12 cellular contexts compared by ENCODE assay signal in the genomic region with DNA sequence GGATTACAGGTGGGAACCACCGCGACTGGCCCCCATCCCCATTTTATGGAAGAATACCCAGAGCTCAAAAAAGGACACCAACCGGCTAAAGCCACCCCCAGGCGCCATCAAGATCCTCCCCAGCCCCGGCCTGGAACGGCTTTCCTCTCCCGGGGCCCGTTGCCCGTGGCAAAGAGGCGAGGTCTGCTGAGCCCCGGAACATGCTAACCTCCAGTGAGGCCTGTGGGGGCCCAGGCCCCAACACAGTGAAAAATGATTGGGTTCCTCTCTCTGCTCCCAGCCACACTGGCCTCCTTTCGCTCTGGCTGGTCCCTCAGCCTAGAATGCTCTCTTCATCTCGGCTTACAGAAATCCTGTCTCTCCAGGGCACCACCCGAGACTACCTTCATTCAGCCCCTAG. TPM values are rescaled to one million over a fixed set of nuclear protein-coding genes. Genes with fewer than 3 reads are reported as not detected.
A peak's percentile ranks its signal among the peaks of the same experiment; 100 is the strongest.
DNase-seq lines count a peak whose midpoint lies in the region; ATAC-seq and TF ChIP-seq lines count a peak whose summit lies in the region.
"Had no signal": no experiment of that assay in that cellular context is flagged by ENCODE, and none has a peak within 500 bp of the region (broad histone marks: within the 10 kb centered on the region; RNA-seq: fewer than 3 reads in every experiment).

No MANE protein-coding gene starts in this region.

- no peak overlapping the region for H3K27ac ChIP-seq in mesendoderm (ENCODE audit: low read depth, low read length)

- no peak overlapping the region for H2BK5ac ChIP-seq in mesendoderm (ENCODE audit: low read length)

- no peaks in the 10 kb centered on the region for H3K27me3 ChIP-seq in mesendoderm (ENCODE audit: insufficient read depth, low read length, poor library complexity)

- no peak overlapping the region for H3K4me2 ChIP-seq in mesendoderm (ENCODE audit: low read length)

- no peaks in the 10 kb centered on the region for H3K9me3 Mint-ChIP-seq in activated naive CD8-positive, alpha-beta T cell (ENCODE audit: low read depth)
- no peaks in the 10 kb centered on the region for H3K9me3 Mint-ChIP-seq in type B pancreatic cell

- no peak for TF ChIP-seq CTCF in type B pancreatic cell (conservative IDR thresholded peaks at IDR 0.05)

- DNase-seq in Right ventricle myocardium inferior (ENCODE audit: missing footprints): peak; percentile 59
- no peak for DNase-seq in left ventricle myocardium superior
- peak; percentile 41 for DNase-seq in mesendoderm
- no peak for DNase-seq in type B pancreatic cell (ENCODE audit: extremely low spot score, unreplicated experiment)
- DNase-seq in MV-4-11 (lab: John Stamatoyannopoulos, UW): no peak
- no peak for DNase-seq in NCI-H69 (lab: John Stamatoyannopoulos, UW)
- DNase-seq: foreskin melanocyte, NCI-H2081, nucleus accumbens had no signal

- peak overlapping the region; percentile 72 for H3K9ac ChIP-seq in mesendoderm (ENCODE audit: low read length)

- H3K36me3 Mint-ChIP-seq in activated naive CD8-positive, alpha-beta T cell: no peaks in the 10 kb centered on the region
- H3K36me3 Mint-ChIP-seq in type B pancreatic cell: no peaks in the 10 kb centered on the region

- H3K4me1 ChIP-seq in mesendoderm (ENCODE audit: control insufficient read depth, low read depth, low read length): peaks cover 8% of the 10 kb centered on the region

- no peak overlapping the region for H3K4me3 ChIP-seq in mesendoderm (ENCODE audit: low read length)

- no peak overlapping the region for H4K5ac ChIP-seq in mesendoderm (ENCODE audit: low read length)

- H4K8ac ChIP-seq in mesendoderm (ENCODE audit: low read depth, low read length): no peak overlapping the region

- H3K23ac ChIP-seq in mesendoderm (ENCODE audit: low read length): no peak overlapping the region

- ATAC-seq in Right ventricle myocardium inferior (no peak), left ventricle myocardium superior (no peak), GM19463 (IDR thresholded peaks at IDR 0.05; ENCODE audit: unreplicated experiment) (no peak)
- ATAC-seq: SK-N-SH treated with all-trans-retinoic acid at 6 μM for 48 hours had no signal

- peak overlapping the region; percentile 3 for H3K56ac ChIP-seq in mesendoderm (ENCODE audit: low read length)

- no peaks in the 10 kb centered on the region for H3K27me3 Mint-ChIP-seq in activated naive CD8-positive, alpha-beta T cell
- H3K27me3 Mint-ChIP-seq in type B pancreatic cell: peaks cover 5% of the 10 kb centered on the region

- H2BK15ac ChIP-seq in mesendoderm (replicated peaks; ENCODE audit: low read depth): no peak overlapping the region

- H3K18ac ChIP-seq in mesendoderm (ENCODE audit: low read length): peak overlapping the region; percentile 83

- intact Hi-C loops in Right ventricle myocardium inferior (cut with DNase I): loop anchor here (5.0 kb wide), 1 partner anchor 38 kb away; no protein-coding TSS in a partner anchor
- intact Hi-C loops in left ventricle myocardium superior (cut with micrococcal nuclease): no loop called here

- peak overlapping the region; percentile 95 for H3K4ac ChIP-seq in mesendoderm (ENCODE audit: low read depth, low read length)

- peaks cover 8% of the 10 kb centered on the region for H3K4me1 Mint-ChIP-seq in activated naive CD8-positive, alpha-beta T cell (ENCODE audit: low read depth)
- peaks cover 55% of the 10 kb centered on the region for H3K4me1 Mint-ChIP-seq in type B pancreatic cell (ENCODE audit: unreplicated experiment)

- H2BK120ac ChIP-seq in mesendoderm (ENCODE audit: low read depth, low read length): no peak overlapping the region

- H3K79me2 ChIP-seq in mesendoderm (ENCODE audit: control insufficient read depth, insufficient read depth, low read length): no peaks in the 10 kb centered on the region

- no peak overlapping the region for H3K27ac Mint-ChIP-seq in activated naive CD8-positive, alpha-beta T cell
- H3K27ac Mint-ChIP-seq in type B pancreatic cell: peak overlapping the region; percentile 94

- no CpG with 5 or more reads among the region's 14 CpGs for WGBS in mesendoderm (ENCODE audit: extremely low coverage, insufficient coverage, low lambda C conversion rate)

- no peaks in the 10 kb centered on the region for H3K79me1 ChIP-seq in mesendoderm (ENCODE audit: low read length)

- no peaks in the 10 kb centered on the region for H3K36me3 ChIP-seq in mesendoderm (ENCODE audit: control insufficient read depth, insufficient read depth, low read length)

- peak overlapping the region; percentile 63 for H3K4me3 Mint-ChIP-seq in activated naive CD8-positive, alpha-beta T cell
- H3K4me3 Mint-ChIP-seq in type B pancreatic cell: peak overlapping the region; percentile 81

- no peak overlapping the region for H2AK5ac ChIP-seq in mesendoderm (ENCODE audit: low read length)

RNA-seq across cellular contexts. Expression of a gene that starts 46.5 kb away (rescaled TPM):
- total RNA-seq in Right ventricle myocardium inferior (16.2 TPM), left ventricle myocardium superior (14.9 TPM), type B pancreatic cell (ENCODE audit: low replicate concordance) (27.0 and 31.7 TPM in 2 replicates)
- polyA plus RNA-seq in mesendoderm (2013, experiment 1 of 2): 7.8 TPM
- 7.4 TPM for polyA plus RNA-seq in mesendoderm (2013, experiment 2 of 2)

Comparison
In these comparisons a context has a peak if more than half of its experiments do, and no peak if none do; other contexts are left out.
1. DNase-seq: peak in Right ventricle myocardium inferior (single experiment) and mesendoderm (single experiment); none in left ventricle myocardium superior (single experiment), type B pancreatic cell (single experiment), MV-4-11 (single experiment) and NCI-H69 (single experiment).